ENCODE assay signal across 8 cellular contexts in genomic region chr5:2017540-2018389, GRCh38.
A peak's percentile ranks its signal among the peaks of the same experiment; 100 is the strongest.
DNase-seq lines count a peak whose midpoint lies in the region; ATAC-seq and TF ChIP-seq lines count a peak whose summit lies in the region.

No MANE protein-coding gene starts in this region.

- H3K4me3 Mint-ChIP-seq in HFFc6 = no peak overlapping the region

- ATAC-seq in HG03025 (IDR thresholded peaks at IDR 0.05; ENCODE audit: low FRiP score, unreplicated experiment) = no peak

- no peaks in the 10 kb centered on the region; the same call in 1 of the 2 replicates for H3K9me3 Mint-ChIP-seq in HFFc6

- H3K36me3 Mint-ChIP-seq in HFFc6 (ENCODE audit: low read depth) = no peaks in the 10 kb centered on the region

- DNase-seq in ELR (ENCODE audit: low read depth) = peak; percentile 9
- DNase-seq in HFFc6 = no peak
- peak; percentile 43 to 46 for DNase-seq in lung microvascular endothelial cell (ENCODE audit: low read depth in 2 of 2)
- DNase-seq in midbrain (lab: John Stamatoyannopoulos, UW) = no peak
- no peak for DNase-seq in nucleus accumbens (lab: John Stamatoyannopoulos, UW)
- no peak for DNase-seq in activated effector memory CD4-positive, alpha-beta T cell treated with Interleukin-2 at 50 U/mL for 16 hours

- peak; percentile 63 for TF ChIP-seq CTCF in HFFc6 (IDR thresholded peaks at IDR 0.05)
- TF ChIP-seq CTCF in WI38 (IDR thresholded peaks at IDR 0.05; ENCODE audit: low read depth, low read length) = peak; percentile 33; the same call in 1 of the 2 replicates

- H3K4me3 ChIP-seq in WI38 (ENCODE audit: low read depth, low read length) = no peak overlapping the region

- H3K4me1 Mint-ChIP-seq in HFFc6 (ENCODE audit: low read depth) = no peaks in the 10 kb centered on the region

- peaks cover 2% of the 10 kb centered on the region for H3K27me3 Mint-ChIP-seq in HFFc6 (ENCODE audit: insufficient read depth)

- no peak overlapping the region for H3K27ac Mint-ChIP-seq in HFFc6

Comparison
In these comparisons a context has a peak if more than half of its experiments do, and no peak if none do; other contexts are left out.
1. DNase-seq: peak in ELR (single experiment) and lung microvascular endothelial cell (2 of 2); none in HFFc6 (single experiment), midbrain (single experiment), nucleus accumbens (0 of 56) and activated effector memory CD4-positive, alpha-beta T cell treated with Interleukin-2 at 50 U/mL for 16 hours (single experiment).